Comparison of ENCODE assay signal across 9 cellular contexts in the genomic region with DNA sequence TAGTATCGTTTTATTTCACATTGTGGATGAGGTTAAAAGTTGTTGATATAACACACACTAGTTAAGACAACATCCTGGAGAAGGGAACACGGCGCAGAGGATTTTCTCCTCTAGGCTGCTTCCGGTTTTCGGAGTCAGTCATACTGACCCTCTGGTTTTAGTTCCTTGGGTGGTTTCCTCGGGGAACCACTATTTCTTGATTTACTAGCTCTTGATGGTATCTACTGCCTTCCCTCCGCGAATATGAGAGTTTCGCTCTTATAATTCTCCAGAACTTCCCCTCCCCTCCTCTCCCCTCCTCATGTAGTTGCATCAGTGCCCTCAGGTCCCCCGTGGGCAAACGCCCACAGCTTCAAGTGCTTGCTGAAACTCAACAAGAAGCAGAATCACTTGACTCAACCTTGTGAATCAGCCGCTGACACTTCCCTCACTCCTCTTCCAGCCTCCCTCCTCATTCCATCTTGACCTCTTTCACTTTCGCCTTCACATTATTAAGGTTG. TPM values are rescaled to one million over a fixed set of nuclear protein-coding genes. Genes with fewer than 3 reads are reported as not detected.
DNase-seq lines count a peak whose midpoint lies in the region; ATAC-seq and TF ChIP-seq lines count a peak whose summit lies in the region.
"Had no signal": no experiment of that assay in that cellular context is flagged by ENCODE, and none has a peak within 500 bp of the region (broad histone marks: within the 10 kb centered on the region; RNA-seq: fewer than 3 reads in every experiment).

No MANE protein-coding gene starts in this region.

- H3K4me1 Mint-ChIP-seq in activated naive CD4-positive, alpha-beta T cell treated with anti-CD3 and anti-CD28 coated beads for 36 hours (ENCODE audit: low read depth), result peaks cover 36% of the 10 kb centered on the region

- H3K36me3 Mint-ChIP-seq in activated naive CD4-positive, alpha-beta T cell treated with anti-CD3 and anti-CD28 coated beads for 36 hours (ENCODE audit: low read depth), result no peaks in the 10 kb centered on the region

- TF ChIP-seq CTCF in HL-60 (IDR thresholded peaks at IDR 0.05; ENCODE audit: insufficient read depth, low read length), result no peak

- H3K27ac ChIP-seq in HL-60 (replicated peaks), result no peak overlapping the region
- H3K27ac ChIP-seq: C4-2B had no signal

- H3K4me3 ChIP-seq in HL-60 (replicated peaks; ENCODE audit: insufficient read depth, low read length), result peak overlapping the region; percentile 17
- no peak overlapping the region for H3K4me3 ChIP-seq in MG63

- H3K9me3 Mint-ChIP-seq in activated naive CD4-positive, alpha-beta T cell treated with anti-CD3 and anti-CD28 coated beads for 36 hours, result no peaks in the 10 kb centered on the region

- CTCF ChIA-PET in activated naive CD4-positive, alpha-beta T cell treated with anti-CD3 and anti-CD28 coated beads for 36 hours (lab: Charles Lee), result interaction anchor here (0.8 to 1.6 kb wide), 5 partner anchors 10 to 207 kb away, joined by 3 to 10 read pairs (median 3); no protein-coding TSS in a partner anchor

- intact Hi-C loops in activated naive CD4-positive, alpha-beta T cell treated with anti-CD3 and anti-CD28 coated beads for 36 hours (cut with micrococcal nuclease), result loop anchor here (1.0 kb wide), 3 partner anchors 13 to 67 kb away; no protein-coding TSS in a partner anchor

- H3K27me3 ChIP-seq in HL-60 (ENCODE audit: insufficient read depth, poor library complexity, severe bottlenecking) (peaks cover 12% of the 10 kb centered on the region), MG63 (peaks cover 18% of the 10 kb centered on the region)

- H3K27me3 Mint-ChIP-seq in activated naive CD4-positive, alpha-beta T cell treated with anti-CD3 and anti-CD28 coated beads for 36 hours (ENCODE audit: low read depth), result peaks cover 25% of the 10 kb centered on the region

- peak; percentile 56 for ATAC-seq in GM19397 (IDR thresholded peaks at IDR 0.05; ENCODE audit: unreplicated experiment)

- H3K36me3 ChIP-seq in MG63, result no peaks in the 10 kb centered on the region

- peak overlapping the region; percentile 83 for H3K27ac Mint-ChIP-seq in activated naive CD4-positive, alpha-beta T cell treated with anti-CD3 and anti-CD28 coated beads for 36 hours

- H3K4me3 Mint-ChIP-seq in activated naive CD4-positive, alpha-beta T cell treated with anti-CD3 and anti-CD28 coated beads for 36 hours, result peak overlapping the region; percentile 39

- no peaks in the 10 kb centered on the region for H3K9me3 ChIP-seq in MG63

- DNase-seq in AML-193 (lab: John Stamatoyannopoulos, UW) (peak; percentile 6 to 10), HL-60 (ENCODE audit: low read depth in 1 of 2, low spot score in 1 of 2) (peak; percentile 6 to 25), AG20443 (ENCODE audit: low spot score) (no peak), SK-N-DZ (ENCODE audit: low spot score) (no peak), MG63 (no peak)
- DNase-seq in activated naive CD4-positive, alpha-beta T cell treated with anti-CD3 and anti-CD28 coated beads for 36 hours, result peak; percentile 83
- peak in 2 of 3 experiments; percentile 45 to 53 for DNase-seq in stimulated activated CD4-positive, alpha-beta T cell treated with anti-CD3 and anti-CD28 coated beads, TNF-alpha, amount 100 ng/mL, for 4 hours (ENCODE audit: low read depth in 3 of 3)

RNA-seq across cellular contexts. Expression of a gene that starts 15.9 kb away (rescaled TPM):
- not detected for total RNA-seq in activated naive CD4-positive, alpha-beta T cell treated with anti-CD3 and anti-CD28 coated beads for 36 hours
- not detected in 2 replicates for polyA plus RNA-seq in SK-N-DZ (2014; cell fraction: cytosol; rRNA removed)
- not detected in 2 replicates for polyA plus RNA-seq in SK-N-DZ (2014; cell fraction: nucleus; rRNA removed)
- total RNA-seq in MG63 (2014; rRNA removed; shearing (Covaris generic); ENCODE audit: low replicate concordance), result not detected in 2 replicates

RNA-seq across cellular contexts. Expression of a gene that starts 40.6 kb away (rescaled TPM):
- total RNA-seq in activated naive CD4-positive, alpha-beta T cell treated with anti-CD3 and anti-CD28 coated beads for 36 hours, result 1 to 10 TPM; 5.5 to 6.0 TPM
- 0.08 and 0.81 TPM in 2 replicates for polyA plus RNA-seq in SK-N-DZ (2014; cell fraction: cytosol; rRNA removed)
- not detected in 2 replicates for polyA plus RNA-seq in SK-N-DZ (2014; cell fraction: nucleus; rRNA removed)
- 3.6 and 4.5 TPM in 2 replicates for total RNA-seq in MG63 (2014; rRNA removed; shearing (Covaris generic); ENCODE audit: low replicate concordance)

Comparison
In these comparisons a context has a peak if more than half of its experiments do, and no peak if none do; other contexts are left out.
1. DNase-seq: peak in AML-193 (2 of 2), HL-60 (2 of 2), activated naive CD4-positive, alpha-beta T cell treated with anti-CD3 and anti-CD28 coated beads for 36 hours (single experiment) and stimulated activated CD4-positive, alpha-beta T cell treated with anti-CD3 and anti-CD28 coated beads, TNF-alpha, amount 100 ng/mL, for 4 hours (2 of 3); none in AG20443 (single experiment), SK-N-DZ (single experiment) and MG63 (single experiment).